1 cellular context compared by ENCODE assay signal in the genomic region with DNA sequence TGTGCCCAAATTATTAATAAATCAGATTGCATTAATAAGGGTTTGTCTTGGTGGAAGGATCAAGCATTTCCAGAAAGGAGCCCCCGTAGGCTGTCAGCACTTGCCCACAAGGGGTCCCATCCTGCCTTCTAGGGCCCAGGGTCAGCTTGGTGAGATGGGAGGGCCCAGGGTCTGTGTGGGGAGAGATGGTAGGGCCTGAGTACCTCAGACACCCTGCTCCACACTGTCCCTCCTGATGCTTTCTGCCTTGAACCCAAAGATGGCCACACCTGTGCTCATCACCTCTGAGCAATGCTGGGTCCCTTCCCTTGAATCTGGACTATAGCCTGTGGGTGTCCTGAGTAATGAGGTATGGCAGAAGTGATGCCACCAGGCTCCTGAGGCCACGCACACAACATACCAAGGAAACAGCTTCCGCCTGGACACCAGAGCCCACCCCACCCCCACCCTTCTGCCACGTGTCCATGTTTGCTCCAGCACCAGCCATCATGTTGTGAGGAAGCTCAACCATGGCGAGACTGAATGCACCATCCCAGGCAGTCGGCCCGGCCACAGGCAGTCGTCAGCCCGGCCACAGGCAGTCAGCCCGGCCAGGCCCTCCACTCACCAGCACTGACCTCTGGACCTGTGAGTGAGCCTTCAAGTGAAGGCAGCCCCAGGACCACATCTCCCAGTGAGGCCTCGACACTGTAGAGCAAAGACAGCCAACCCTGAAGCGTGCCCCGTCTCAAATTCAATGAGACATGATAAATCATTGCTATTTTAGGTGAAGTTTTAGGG.
TF ChIP-seq lines count a peak whose summit lies in the region.

No MANE protein-coding gene starts in this region.

TF ChIP-seq in GM23338, 12 proteins besides CTCF, POLR2A, EP300 and RAD21:
- TF ChIP-seq POLR2AphosphoS5 (IDR thresholded peaks at IDR 0.05; ENCODE audit: low read depth) = no peak
- no peak for TF ChIP-seq NANOG (IDR thresholded peaks at IDR 0.05; ENCODE audit: borderline replicate concordance)
- TF ChIP-seq STAT1 (IDR thresholded peaks at IDR 0.05; ENCODE audit: unreplicated experiment) = no peak
- TF ChIP-seq, protein P1, sequence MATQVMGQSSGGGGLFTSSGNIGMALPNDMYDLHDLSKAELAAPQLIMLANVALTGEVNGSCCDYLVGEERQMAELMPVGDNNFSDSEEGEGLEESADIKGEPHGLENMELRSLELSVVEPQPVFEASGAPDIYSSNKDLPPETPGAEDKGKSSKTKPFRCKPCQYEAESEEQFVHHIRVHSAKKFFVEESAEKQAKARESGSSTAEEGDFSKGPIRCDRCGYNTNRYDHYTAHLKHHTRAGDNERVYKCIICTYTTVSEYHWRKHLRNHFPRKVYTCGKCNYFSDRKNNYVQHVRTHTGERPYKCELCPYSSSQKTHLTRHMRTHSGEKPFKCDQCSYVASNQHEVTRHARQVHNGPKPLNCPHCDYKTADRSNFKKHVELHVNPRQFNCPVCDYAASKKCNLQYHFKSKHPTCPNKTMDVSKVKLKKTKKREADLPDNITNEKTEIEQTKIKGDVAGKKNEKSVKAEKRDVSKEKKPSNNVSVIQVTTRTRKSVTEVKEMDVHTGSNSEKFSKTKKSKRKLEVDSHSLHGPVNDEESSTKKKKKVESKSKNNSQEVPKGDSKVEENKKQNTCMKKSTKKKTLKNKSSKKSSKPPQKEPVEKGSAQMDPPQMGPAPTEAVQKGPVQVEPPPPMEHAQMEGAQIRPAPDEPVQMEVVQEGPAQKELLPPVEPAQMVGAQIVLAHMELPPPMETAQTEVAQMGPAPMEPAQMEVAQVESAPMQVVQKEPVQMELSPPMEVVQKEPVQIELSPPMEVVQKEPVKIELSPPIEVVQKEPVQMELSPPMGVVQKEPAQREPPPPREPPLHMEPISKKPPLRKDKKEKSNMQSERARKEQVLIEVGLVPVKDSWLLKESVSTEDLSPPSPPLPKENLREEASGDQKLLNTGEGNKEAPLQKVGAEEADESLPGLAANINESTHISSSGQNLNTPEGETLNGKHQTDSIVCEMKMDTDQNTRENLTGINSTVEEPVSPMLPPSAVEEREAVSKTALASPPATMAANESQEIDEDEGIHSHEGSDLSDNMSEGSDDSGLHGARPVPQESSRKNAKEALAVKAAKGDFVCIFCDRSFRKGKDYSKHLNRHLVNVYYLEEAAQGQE (IDR thresholded peaks at IDR 0.05; ENCODE audit: unreplicated experiment) = no peak
- TF ChIP-seq ZNF331 (CRISPR knock-in tag; IDR thresholded peaks at IDR 0.05; ENCODE audit: low read depth) = no peak
- TF ChIP-seq, protein P2, sequence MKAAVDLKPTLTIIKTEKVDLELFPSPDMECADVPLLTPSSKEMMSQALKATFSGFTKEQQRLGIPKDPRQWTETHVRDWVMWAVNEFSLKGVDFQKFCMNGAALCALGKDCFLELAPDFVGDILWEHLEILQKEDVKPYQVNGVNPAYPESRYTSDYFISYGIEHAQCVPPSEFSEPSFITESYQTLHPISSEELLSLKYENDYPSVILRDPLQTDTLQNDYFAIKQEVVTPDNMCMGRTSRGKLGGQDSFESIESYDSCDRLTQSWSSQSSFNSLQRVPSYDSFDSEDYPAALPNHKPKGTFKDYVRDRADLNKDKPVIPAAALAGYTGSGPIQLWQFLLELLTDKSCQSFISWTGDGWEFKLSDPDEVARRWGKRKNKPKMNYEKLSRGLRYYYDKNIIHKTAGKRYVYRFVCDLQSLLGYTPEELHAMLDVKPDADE (IDR thresholded peaks at IDR 0.05) = no peak
- TF ChIP-seq JUNB (IDR thresholded peaks at IDR 0.05; ENCODE audit: unreplicated experiment) = no peak
- TF ChIP-seq EZH2phosphoT487 (IDR thresholded peaks at IDR 0.05; ENCODE audit: unreplicated experiment) = no peak
- TF ChIP-seq EZH2 (IDR thresholded peaks at IDR 0.05; ENCODE audit: low read depth, unreplicated experiment) = no peak
- no peak for TF ChIP-seq CREB1 (CRISPR knock-in tag; IDR thresholded peaks at IDR 0.05; ENCODE audit: low read depth)
- TF ChIP-seq ZNF114 (CRISPR knock-in tag; IDR thresholded peaks at IDR 0.05) = no peak
- TF ChIP-seq, protein P3, sequence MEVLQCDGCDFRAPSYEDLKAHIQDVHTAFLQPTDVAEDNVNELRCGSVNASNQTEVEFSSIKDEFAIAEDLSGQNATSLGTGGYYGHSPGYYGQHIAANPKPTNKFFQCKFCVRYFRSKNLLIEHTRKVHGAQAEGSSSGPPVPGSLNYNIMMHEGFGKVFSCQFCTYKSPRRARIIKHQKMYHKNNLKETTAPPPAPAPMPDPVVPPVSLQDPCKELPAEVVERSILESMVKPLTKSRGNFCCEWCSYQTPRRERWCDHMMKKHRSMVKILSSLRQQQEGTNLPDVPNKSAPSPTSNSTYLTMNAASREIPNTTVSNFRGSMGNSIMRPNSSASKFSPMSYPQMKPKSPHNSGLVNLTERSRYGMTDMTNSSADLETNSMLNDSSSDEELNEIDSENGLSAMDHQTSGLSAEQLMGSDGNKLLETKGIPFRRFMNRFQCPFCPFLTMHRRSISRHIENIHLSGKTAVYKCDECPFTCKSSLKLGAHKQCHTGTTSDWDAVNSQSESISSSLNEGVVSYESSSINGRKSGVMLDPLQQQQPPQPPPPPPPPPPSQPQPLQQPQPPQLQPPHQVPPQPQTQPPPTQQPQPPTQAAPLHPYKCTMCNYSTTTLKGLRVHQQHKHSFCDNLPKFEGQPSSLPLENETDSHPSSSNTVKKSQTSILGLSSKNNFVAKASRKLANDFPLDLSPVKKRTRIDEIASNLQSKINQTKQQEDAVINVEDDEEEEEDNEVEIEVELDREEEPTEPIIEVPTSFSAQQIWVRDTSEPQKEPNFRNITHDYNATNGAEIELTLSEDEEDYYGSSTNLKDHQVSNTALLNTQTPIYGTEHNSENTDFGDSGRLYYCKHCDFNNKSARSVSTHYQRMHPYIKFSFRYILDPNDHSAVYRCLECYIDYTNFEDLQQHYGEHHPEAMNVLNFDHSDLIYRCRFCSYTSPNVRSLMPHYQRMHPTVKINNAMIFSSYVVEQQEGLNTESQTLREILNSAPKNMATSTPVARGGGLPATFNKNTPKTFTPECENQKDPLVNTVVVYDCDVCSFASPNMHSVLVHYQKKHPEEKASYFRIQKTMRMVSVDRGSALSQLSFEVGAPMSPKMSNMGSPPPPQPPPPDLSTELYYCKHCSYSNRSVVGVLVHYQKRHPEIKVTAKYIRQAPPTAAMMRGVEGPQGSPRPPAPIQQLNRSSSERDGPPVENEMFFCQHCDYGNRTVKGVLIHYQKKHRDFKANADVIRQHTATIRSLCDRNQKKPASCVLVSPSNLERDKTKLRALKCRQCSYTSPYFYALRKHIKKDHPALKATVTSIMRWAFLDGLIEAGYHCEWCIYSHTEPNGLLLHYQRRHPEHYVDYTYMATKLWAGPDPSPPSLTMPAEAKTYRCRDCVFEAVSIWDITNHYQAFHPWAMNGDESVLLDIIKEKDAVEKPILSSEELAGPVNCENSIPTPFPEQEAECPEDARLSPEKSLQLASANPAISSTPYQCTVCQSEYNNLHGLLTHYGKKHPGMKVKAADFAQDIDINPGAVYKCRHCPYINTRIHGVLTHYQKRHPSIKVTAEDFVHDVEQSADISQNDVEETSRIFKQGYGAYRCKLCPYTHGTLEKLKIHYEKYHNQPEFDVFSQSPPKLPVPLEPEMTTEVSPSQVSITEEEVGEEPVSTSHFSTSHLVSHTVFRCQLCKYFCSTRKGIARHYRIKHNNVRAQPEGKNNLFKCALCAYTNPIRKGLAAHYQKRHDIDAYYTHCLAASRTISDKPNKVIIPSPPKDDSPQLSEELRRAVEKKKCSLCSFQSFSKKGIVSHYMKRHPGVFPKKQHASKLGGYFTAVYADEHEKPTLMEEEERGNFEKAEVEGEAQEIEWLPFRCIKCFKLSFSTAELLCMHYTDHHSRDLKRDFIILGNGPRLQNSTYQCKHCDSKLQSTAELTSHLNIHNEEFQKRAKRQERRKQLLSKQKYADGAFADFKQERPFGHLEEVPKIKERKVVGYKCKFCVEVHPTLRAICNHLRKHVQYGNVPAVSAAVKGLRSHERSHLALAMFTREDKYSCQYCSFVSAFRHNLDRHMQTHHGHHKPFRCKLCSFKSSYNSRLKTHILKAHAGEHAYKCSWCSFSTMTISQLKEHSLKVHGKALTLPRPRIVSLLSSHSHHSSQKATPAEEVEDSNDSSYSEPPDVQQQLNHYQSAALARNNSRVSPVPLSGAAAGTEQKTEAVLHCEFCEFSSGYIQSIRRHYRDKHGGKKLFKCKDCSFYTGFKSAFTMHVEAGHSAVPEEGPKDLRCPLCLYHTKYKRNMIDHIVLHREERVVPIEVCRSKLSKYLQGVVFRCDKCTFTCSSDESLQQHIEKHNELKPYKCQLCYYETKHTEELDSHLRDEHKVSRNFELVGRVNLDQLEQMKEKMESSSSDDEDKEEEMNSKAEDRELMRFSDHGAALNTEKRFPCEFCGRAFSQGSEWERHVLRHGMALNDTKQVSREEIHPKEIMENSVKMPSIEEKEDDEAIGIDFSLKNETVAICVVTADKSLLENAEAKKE (CRISPR knock-in tag; IDR thresholded peaks at IDR 0.05) = no peak
